20 cellular contexts compared by ENCODE assay signal in the genomic region with DNA sequence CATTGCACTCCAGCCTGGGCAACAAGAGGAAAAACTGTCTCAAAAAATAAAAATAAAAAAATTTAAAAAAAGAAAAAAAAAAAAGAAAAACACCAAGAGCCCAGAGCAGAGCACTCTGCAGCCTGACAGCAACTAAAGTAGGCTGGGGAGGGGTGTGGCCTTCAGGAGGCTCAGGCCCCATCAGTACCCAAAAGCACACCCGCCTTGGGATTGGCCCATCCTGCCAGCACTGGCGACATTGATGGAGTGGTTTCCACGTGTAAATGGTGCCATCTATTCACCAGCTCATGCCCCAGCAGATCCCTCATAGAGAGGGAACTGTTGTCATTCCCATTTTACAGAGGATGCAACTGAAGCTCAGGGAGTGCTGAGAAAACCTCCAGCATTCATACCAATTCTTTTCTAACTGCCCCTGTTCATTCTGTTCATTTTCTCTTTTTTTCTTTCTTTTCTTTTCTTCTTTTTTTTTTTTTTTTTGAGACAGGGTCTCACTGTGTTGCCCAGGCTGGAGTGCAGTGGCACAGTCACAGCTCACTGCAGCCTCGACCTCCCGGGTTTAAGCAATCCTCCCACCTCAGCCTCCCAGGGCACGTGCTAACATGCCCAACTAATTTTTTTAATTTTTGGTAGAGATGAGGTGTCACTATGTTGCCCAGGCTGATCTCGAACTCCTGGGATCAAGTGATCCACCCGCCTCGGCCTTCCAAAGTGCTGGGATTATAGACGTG.
"Had no signal": no experiment of that assay in that cellular context is flagged by ENCODE, and none has a peak within 500 bp of the region (broad histone marks: within the 10 kb centered on the region; RNA-seq: fewer than 3 reads in every experiment).

No MANE protein-coding gene starts in this region.

- H3K27ac Mint-ChIP-seq: activated CD4-positive, alpha-beta T cell treated with anti-CD3 and anti-CD28 coated beads, Interleukin-2, amount 10 ng/mL, durations not matched to agents 24 days and 14 days; activated CD8-positive, alpha-beta T cell treated with anti-CD3 and anti-CD28 coated beads, Interleukin-2, amount 10 ng/mL, durations not matched to agents 7 days and 5 days; immature natural killer cell; T-helper 2 cell treated with Interferon-gamma antibody and Interleukin-4, amounts not matched to agents 5 μg/mL and 100 μg/mL, for 36 hours had no signal

- H3K4me3 Mint-ChIP-seq: activated CD4-positive, alpha-beta T cell treated with anti-CD3 and anti-CD28 coated beads, Interleukin-2, amount 10 ng/mL, durations not matched to agents 24 days and 14 days; activated CD8-positive, alpha-beta T cell treated with anti-CD3 and anti-CD28 coated beads, Interleukin-2, amount 10 ng/mL, durations not matched to agents 7 days and 5 days; central memory CD8-positive, alpha-beta T cell; immature natural killer cell; neural progenitor cell; T-helper 2 cell treated with Interferon-gamma antibody and Interleukin-4, amounts not matched to agents 5 μg/mL and 100 μg/mL, for 36 hours had no signal

- H3K27me3 ChIP-seq: body of pancreas, foreskin keratinocyte, neural progenitor cell had no signal

- H3K4me1 ChIP-seq: body of pancreas had no signal

- H2AFZ ChIP-seq: parathyroid adenoma had no signal

- H3K4me1 Mint-ChIP-seq: central memory CD8-positive, alpha-beta T cell; immature natural killer cell had no signal

- DNase-seq: activated CD4-positive, alpha-beta T cell treated with anti-CD3 and anti-CD28 coated beads, Interleukin-2, amount 10 ng/mL, durations not matched to agents 24 days and 14 days; activated CD4-positive, CD25-positive, alpha-beta regulatory T cell; activated CD8-positive, alpha-beta memory T cell treated with anti-CD3 and anti-CD28 coated beads, Interleukin-2, amount 50 U/mL, for 4 hours; activated CD8-positive, alpha-beta T cell treated with anti-CD3 and anti-CD28 coated beads, Interleukin-2, amount 10 ng/mL, durations not matched to agents 7 days and 5 days; activated effector memory CD4-positive, alpha-beta T cell treated with anti-CD3 and anti-CD28 coated beads, Interleukin-2, amount 50 U/mL, for 16 hours; activated T-cell treated with anti-CD3 and anti-CD28 coated beads, Interleukin-2, amount 50 U/mL, for 48 hours; body of pancreas; cortex of kidney; effector CD8-positive, alpha-beta T cell; foreskin keratinocyte; immature natural killer cell; retina; stimulated activated CD4-positive, alpha-beta T cell treated with anti-CD3 and anti-CD28 coated beads, Interleukin-12 subunit alpha, Interleukin-12 subunit beta, amount 100 ng/mL, for 4 hours; stimulated activated CD4-positive, alpha-beta T cell treated with anti-CD3 and anti-CD28 coated beads, Interleukin-2, amount 100 ng/mL, for 24 hours had no signal

- H3K36me3 Mint-ChIP-seq: activated naive CD4-positive, alpha-beta T cell treated with anti-CD3 and anti-CD28 coated beads, Interleukin-2, amount 50 U/mL, for 72 hours; immature natural killer cell; neural progenitor cell had no signal

- H3K9ac ChIP-seq: neural progenitor cell, parathyroid adenoma had no signal

- H3K4me2 ChIP-seq: neural progenitor cell had no signal

- H3K9me3 Mint-ChIP-seq: activated CD4-positive, alpha-beta T cell treated with anti-CD3 and anti-CD28 coated beads, Interleukin-2, amount 10 ng/mL, durations not matched to agents 24 days and 14 days; activated naive CD4-positive, alpha-beta T cell treated with anti-CD3 and anti-CD28 coated beads, Interleukin-2, amount 50 U/mL, for 72 hours; central memory CD8-positive, alpha-beta T cell; neural progenitor cell; T-helper 2 cell treated with Interferon-gamma antibody and Interleukin-4, amounts not matched to agents 5 μg/mL and 100 μg/mL, for 36 hours had no signal

- H3K4me3 ChIP-seq: body of pancreas, neural progenitor cell, thoracic aorta had no signal

- H3K36me3 ChIP-seq: neural progenitor cell, thoracic aorta had no signal

- H3K9me3 ChIP-seq: body of pancreas, thoracic aorta had no signal

- ATAC-seq: activated CD8-positive, alpha-beta T cell treated with anti-CD3 and anti-CD28 coated beads, Interleukin-2, amount 10 ng/mL, durations not matched to agents 7 days and 5 days; activated naive CD4-positive, alpha-beta T cell treated with anti-CD3 and anti-CD28 coated beads, Interleukin-2, amount 50 U/mL, for 72 hours; body of pancreas had no signal

- H3K79me2 ChIP-seq: parathyroid adenoma had no signal

- H3K27me3 Mint-ChIP-seq: activated CD4-positive, alpha-beta T cell treated with anti-CD3 and anti-CD28 coated beads, Interleukin-2, amount 10 ng/mL, durations not matched to agents 24 days and 14 days; central memory CD8-positive, alpha-beta T cell had no signal

- H3K27ac ChIP-seq: body of pancreas, neural progenitor cell, parathyroid adenoma had no signal
